Comparison of ENCODE assay signal across 11 cellular contexts in the genomic region with DNA sequence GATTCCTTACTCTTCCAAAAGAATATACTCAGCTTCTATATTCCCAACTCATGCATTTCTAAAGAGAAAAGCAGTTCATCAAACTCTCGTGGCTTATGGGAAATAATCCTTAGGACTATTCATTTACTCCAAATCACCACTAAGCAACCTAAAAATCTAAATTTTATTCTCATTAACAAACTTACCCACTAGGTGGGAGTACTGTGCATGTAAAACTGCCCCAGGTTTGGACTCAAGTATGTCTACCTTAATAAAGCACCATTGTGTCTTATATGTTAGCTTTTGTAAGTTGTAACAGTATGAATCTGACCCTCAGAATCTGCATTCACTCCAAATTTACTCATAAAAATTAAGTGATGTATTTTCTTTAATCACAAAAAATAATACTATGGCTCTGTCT. TPM values are rescaled to one million over a fixed set of nuclear protein-coding genes. Genes with fewer than 3 reads are reported as not detected.
DNase-seq lines count a peak whose midpoint lies in the region; ATAC-seq and TF ChIP-seq lines count a peak whose summit lies in the region.
"Had no signal": no experiment of that assay in that cellular context is flagged by ENCODE, and none has a peak within 500 bp of the region (broad histone marks: within the 10 kb centered on the region; RNA-seq: fewer than 3 reads in every experiment).

No MANE protein-coding gene starts in this region.

- no peak overlapping the region for H3K27ac Mint-ChIP-seq in mesothelial cell of epicardium
- H3K27ac Mint-ChIP-seq: naive thymus-derived CD8-positive, alpha-beta T cell had no signal

- no peak for TF ChIP-seq POLR2A in vagina (IDR thresholded peaks at IDR 0.05)

- H3K4me3 ChIP-seq in GM12865 (ENCODE audit: low read depth, low read length) (no peak overlapping the region), vagina (no peak overlapping the region), aorta (ENCODE audit: low read length in 2 of 2) (no peak overlapping the region)

- H3K36me3 Mint-ChIP-seq in mesothelial cell of epicardium = peaks cover 34% of the 10 kb centered on the region

- intact Hi-C loops in vagina (cut with DNase I) (no loop called here), aorta (cut with DNase I) (no loop called here)

- H3K4me3 Mint-ChIP-seq in mesothelial cell of epicardium = no peak overlapping the region
- H3K4me3 Mint-ChIP-seq: naive thymus-derived CD8-positive, alpha-beta T cell had no signal

- TF ChIP-seq CTCF in GM12865 (IDR thresholded peaks at IDR 0.05; ENCODE audit: insufficient read depth, low read depth, low read length, missing control alignments) (peak; percentile 24), mesothelial cell of epicardium (IDR thresholded peaks at IDR 0.05; ENCODE audit: unreplicated experiment) (peak; percentile 52), vagina (IDR thresholded peaks at IDR 0.05) (no peak)

- H3K9me3 Mint-ChIP-seq in mesothelial cell of epicardium = peaks cover 9% of the 10 kb centered on the region

- H3K27me3 ChIP-seq in vagina (no peaks in the 10 kb centered on the region), aorta (ENCODE audit: control insufficient read depth in 1 of 2, insufficient read depth in 2 of 2, low read length in 1 of 2) (no peaks in the 10 kb centered on the region)

- H3K36me3 ChIP-seq in vagina (no peaks in the 10 kb centered on the region), aorta (ENCODE audit: control insufficient read depth in 1 of 2, insufficient read depth in 2 of 2, low read length in 1 of 2) (peaks cover 5% of the 10 kb centered on the region in 2 donors)

- H3K27me3 Mint-ChIP-seq in mesothelial cell of epicardium (ENCODE audit: low read depth) = no peaks in the 10 kb centered on the region
- H3K27me3 Mint-ChIP-seq: naive thymus-derived CD8-positive, alpha-beta T cell had no signal

- H3K9me3 ChIP-seq in vagina = no peaks in the 10 kb centered on the region
- no peaks in the 10 kb centered on the region for H3K9me3 ChIP-seq in aorta (ENCODE audit: control insufficient read depth, low read length)

- ATAC-seq in HG03108 (IDR thresholded peaks at IDR 0.05; ENCODE audit: unreplicated experiment) = no peak
- no peak for ATAC-seq in aorta (ENCODE audit: low FRiP score)
- ATAC-seq: naive thymus-derived CD8-positive, alpha-beta T cell had no signal

- 68 to 72% methylated on average over 1 of the region's 1 CpG for WGBS in aorta, 2 donors

- DNase-seq in GM12865 (ENCODE audit: low read depth) = peak; percentile 28
- DNase-seq in HT1080 (ENCODE audit: low read depth) = peak; percentile 68
- DNase-seq in amniotic epithelial cell (ENCODE audit: low read depth) = peak; percentile 56
- DNase-seq in mesothelial cell of epicardium (ENCODE audit: low spot score in 2 of 2, unreplicated experiment in 2 of 2) = no peak
- DNase-seq in vagina (ENCODE audit: extremely low spot score in 2 of 2) = no peak
- DNase-seq in aorta = no peak
- DNase-seq in NCI-H748 (lab: John Stamatoyannopoulos, UW; ENCODE audit: unreplicated experiment) = no peak
- DNase-seq: activated T-cell treated with anti-CD3 and anti-CD28 coated beads for 4 hours had no signal

- H3K27ac ChIP-seq in vagina (no peak overlapping the region), aorta (ENCODE audit: low read depth in 1 of 2, low read length in 2 of 2) (no peak overlapping the region)
- H3K27ac ChIP-seq: HL-60 had no signal

- peaks cover 30% of the 10 kb centered on the region for H3K4me1 Mint-ChIP-seq in mesothelial cell of epicardium
- H3K4me1 Mint-ChIP-seq: naive thymus-derived CD8-positive, alpha-beta T cell had no signal

- H3K4me1 ChIP-seq in vagina (no peaks in the 10 kb centered on the region), aorta (ENCODE audit: control insufficient read depth in 1 of 2, insufficient read depth in 2 of 2, low read length in 2 of 2) (peaks cover 0 to 2% of the 10 kb centered on the region in 2 donors)

RNA-seq across cellular contexts. Expression of gene RAD18, which starts 25.3 kb away (rescaled TPM):
- total RNA-seq in HT1080 (2014; rRNA removed; shearing (Covaris generic)) = 34.7 and 42.0 TPM in 2 replicates
- polyA plus RNA-seq in HT1080 (2015; cell fraction: cytosol; rRNA removed) = 13.7 and 16.3 TPM in 2 replicates
- polyA plus RNA-seq in HT1080 (2015; cell fraction: nucleus; rRNA removed) = 23.9 and 28.1 TPM in 2 replicates
- total RNA-seq in mesothelial cell of epicardium = 22.2 to 23.6 TPM (median 23.2 TPM) in 3 replicates
- 35.4 TPM for total RNA-seq in vagina
- 10 to 100 TPM in 1 of 2 donors, 1 to 10 TPM in 1; 7.1 to 12.1 TPM for total RNA-seq in aorta
- polyA plus RNA-seq in aorta = 1 to 10 TPM; 2.5 to 2.9 TPM

Comparison
In these comparisons a context has a peak if more than half of its experiments do, and no peak if none do; other contexts are left out.
1. DNase-seq: peak in GM12865 (single experiment), HT1080 (single experiment) and amniotic epithelial cell (single experiment); none in mesothelial cell of epicardium (0 of 2), vagina (0 of 2), aorta (0 of 2) and NCI-H748 (single experiment).
2. CTCF ChIP-seq: peak in GM12865 (single experiment) and mesothelial cell of epicardium (single experiment); none in vagina (0 of 3).